8 cellular contexts compared by ENCODE assay signal in genomic region chr3:113019182-113020137, GRCh38. TPM values are rescaled to one million over a fixed set of nuclear protein-coding genes. Genes with fewer than 3 reads are reported as not detected.
DNase-seq lines count a peak whose midpoint lies in the region; ATAC-seq, FAIRE-seq and TF ChIP-seq lines count a peak whose summit lies in the region.

No MANE protein-coding gene starts in this region.

- peaks cover 0 to 2% of the 10 kb centered on the region in 2 donors for H3K36me3 ChIP-seq in small intestine (ENCODE audit: control insufficient read depth in 2 of 2, insufficient read depth in 2 of 2, low read length in 2 of 2)

- CTCF ChIA-PET in AG04450 (lab: Charles Lee) = interaction anchor here (0.6 to 1.4 kb wide), 5 partner anchors 16 to 437 kb away, joined by 3 to 8 read pairs (median 4); no protein-coding TSS in a partner anchor

- WGBS in small intestine, 3 donors = 4 to 5% (median 5%) methylated on average over 62 to 63 of the region's 63 CpGs

- peaks cover 3% of the 10 kb centered on the region; the same call in 1 of the 2 replicates for H3K9me3 ChIP-seq in AG04450 (ENCODE audit: control insufficient read depth, insufficient read depth, low read length)
- H3K9me3 ChIP-seq in small intestine (ENCODE audit: control insufficient read depth, low read depth) = no peaks in the 10 kb centered on the region

- H3K4me3 ChIP-seq in AG04450 (ENCODE audit: low read depth, low read length) (peak overlapping the region; percentile 85), WI38 (ENCODE audit: low read depth, low read length) (peak overlapping the region; percentile 88), cardiac fibroblast (replicated peaks in 1 of 2; ENCODE audit: low read depth in 2 of 2, low read length in 2 of 2) (peak overlapping the region; percentile 78 to 83), small intestine (ENCODE audit: low read depth in 1 of 2, low read length in 2 of 2) (peak overlapping the region; percentile 82 to 90)

- H3K27ac ChIP-seq in AG04450 (ENCODE audit: low read depth, low read length) = peak overlapping the region; percentile 91
- peak overlapping the region; percentile 75 to 91 for H3K27ac ChIP-seq in small intestine (ENCODE audit: low read depth in 1 of 2, low read length in 1 of 2)

- POLR2A ChIA-PET in AG04450 (lab: Yijun Ruan, JAX) = interaction anchor here (0.9 to 1.8 kb wide), 5 partner anchors 9 to 754 kb away, joined by 3 to 6 read pairs (median 4); partner anchors contain the start of genes GTPBP8 and SPICE1

- ATAC-seq in GM18907 (IDR thresholded peaks at IDR 0.05; ENCODE audit: unreplicated experiment) = peak; percentile 95
- ATAC-seq in HG03139 (IDR thresholded peaks at IDR 0.05; ENCODE audit: unreplicated experiment) = peak; percentile 89

- peaks cover 3 to 8% of the 10 kb centered on the region in 2 donors for H3K4me1 ChIP-seq in small intestine (ENCODE audit: control insufficient read depth in 2 of 2, insufficient read depth in 1 of 2, low read depth in 1 of 2, low read length in 1 of 2)

- TF ChIP-seq CTCF in AG04450 (IDR thresholded peaks at IDR 0.05; ENCODE audit: low read depth, low read length) (no peak), WI38 (IDR thresholded peaks at IDR 0.05; ENCODE audit: low read depth, low read length) (no peak), cardiac fibroblast (IDR thresholded peaks at IDR 0.05; ENCODE audit: low read depth, low read length) (no peak)

- no peaks in the 10 kb centered on the region for H3K27me3 ChIP-seq in AG04450 (ENCODE audit: control insufficient read depth, insufficient read depth, low read length)
- no peaks in the 10 kb centered on the region for H3K27me3 ChIP-seq in small intestine (ENCODE audit: control insufficient read depth in 2 of 2, insufficient read depth in 2 of 2, low read length in 2 of 2)

- peak; percentile 80 for DNase-seq in AG04450 (ENCODE audit: low read depth, low spot score)
- peak; percentile 95 for DNase-seq in NCI-H2196 treated with DMSO at 0.1 percent for 48 hours (lab: John Stamatoyannopoulos, UW; ENCODE audit: unreplicated experiment)
- DNase-seq in cardiac fibroblast (ENCODE audit: low read depth in 2 of 2) = peak; percentile 94 to 95
- peak; percentile 96 for DNase-seq in iPS-NIHi7 (ENCODE audit: extremely low spot score)
- DNase-seq in small intestine = peak; percentile 89

- FAIRE-seq in small intestine (lab: Jason Lieb, UNC) = no peak

RNA-seq across cellular contexts. Expression of gene GTPBP8, which starts 28.7 kb away (rescaled TPM):
- polyA plus RNA-seq in AG04450 (2011; rRNA removed) = 14.9 and 17.3 TPM in 2 replicates
- polyA minus RNA-seq in AG04450 (2011; rRNA and poly(A)+ RNA removed) = 17.5 and 23.3 TPM in 2 replicates
- 10 to 100 TPM; 14.7 to 18.8 (median 17.3) TPM for polyA plus RNA-seq in small intestine

RNA-seq across cellular contexts. Expression of gene CD200R1, which starts 44.6 kb away (rescaled TPM):
- polyA plus RNA-seq in AG04450 (2011; rRNA removed) (not detected in 2 replicates), small intestine (under 1 TPM in 2 of 3 donors, not detected in 1; 0.27 to 0.48 TPM)
- not detected in 2 replicates for polyA minus RNA-seq in AG04450 (2011; rRNA and poly(A)+ RNA removed)

Comparison
In these comparisons a context has a peak if more than half of its experiments do, and no peak if none do; other contexts are left out.
1. Peak in every context shown above with its lines: DNase-seq, ATAC-seq, H3K4me3 ChIP-seq and H3K27ac ChIP-seq.